ENCODE assay signal across 1 cellular context in the genomic region with DNA sequence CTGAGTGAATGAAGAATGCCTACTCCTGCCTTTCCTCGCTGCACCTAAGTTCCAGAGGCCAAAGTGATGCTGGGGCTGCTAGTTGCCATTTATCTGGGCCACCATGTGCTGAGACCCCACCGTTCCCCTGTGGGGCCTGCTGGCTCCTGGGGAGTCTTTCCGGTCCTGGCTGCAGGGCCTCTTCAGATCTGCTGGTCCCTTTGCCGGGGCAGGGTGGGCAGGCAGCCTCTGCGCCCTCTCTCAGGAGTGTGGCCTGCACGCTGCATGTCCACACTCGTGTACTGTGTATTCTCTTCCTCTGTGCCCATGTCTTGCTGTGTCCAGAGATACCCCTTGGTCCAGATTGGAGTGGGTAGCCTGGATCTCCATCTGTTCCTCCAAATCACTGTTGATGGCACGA.
TF ChIP-seq lines count a peak whose summit lies in the region.

No MANE protein-coding gene starts in this region.

TF ChIP-seq in H1, 55 proteins besides CTCF, POLR2A, EP300 and RAD21:
- TF ChIP-seq FOSL1 (IDR thresholded peaks at IDR 0.05; ENCODE audit: insufficient read depth, low read depth, low read length) (no peak), ZNF274 (IDR thresholded peaks at IDR 0.05; ENCODE audit: borderline replicate concordance, extremely low read depth, low read length) (no peak), CEBPB (IDR thresholded peaks at IDR 0.05; ENCODE audit: low read depth, low read length) (no peak), JUN (IDR thresholded peaks at IDR 0.05; ENCODE audit: low read depth, low read length) (no peak), SIX5 (IDR thresholded peaks at IDR 0.05; ENCODE audit: low read depth, low read length) (no peak), CHD1 (IDR thresholded peaks at IDR 0.05; ENCODE audit: low read depth, low read length) (no peak), GTF2F1 (IDR thresholded peaks at IDR 0.05; ENCODE audit: borderline replicate concordance, low read depth, low read length) (no peak), TAF7 (optimal IDR thresholded peaks at IDR 0.05; ENCODE audit: borderline replicate concordance, low read depth, low read length) (no peak), BRCA1 (IDR thresholded peaks at IDR 0.05; ENCODE audit: low read depth, low read length) (no peak), POLR2AphosphoS5 (IDR thresholded peaks at IDR 0.05; ENCODE audit: low read depth, low read length) (no peak), SP4 (IDR thresholded peaks at IDR 0.05; ENCODE audit: low read length) (no peak), HDAC2 (IDR thresholded peaks at IDR 0.05; ENCODE audit: borderline replicate concordance in 1 of 2, low read depth in 2 of 2, low read length in 2 of 2) (no peak), RBBP5 (IDR thresholded peaks at IDR 0.05; ENCODE audit: borderline replicate concordance, low read depth, low read length) (no peak), SP2 (IDR thresholded peaks at IDR 0.05; ENCODE audit: low read length) (no peak), NANOG (IDR thresholded peaks at IDR 0.05; ENCODE audit: insufficient read depth, low read depth, low read length, poor library complexity, severe bottlenecking) (no peak), CBX5 (IDR thresholded peaks at IDR 0.05; ENCODE audit: low read depth, low read length) (no peak), EZH2 (IDR thresholded peaks at IDR 0.05; ENCODE audit: low read depth, low read length, severe bottlenecking) (no peak), SUZ12 (IDR thresholded peaks at IDR 0.05; ENCODE audit: low read length) (no peak), CHD2 (IDR thresholded peaks at IDR 0.05; ENCODE audit: low read length) (no peak)
- TF ChIP-seq, protein P1, sequence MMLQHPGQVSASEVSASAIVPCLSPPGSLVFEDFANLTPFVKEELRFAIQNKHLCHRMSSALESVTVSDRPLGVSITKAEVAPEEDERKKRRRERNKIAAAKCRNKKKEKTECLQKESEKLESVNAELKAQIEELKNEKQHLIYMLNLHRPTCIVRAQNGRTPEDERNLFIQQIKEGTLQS (IDR thresholded peaks at IDR 0.05; ENCODE audit: insufficient read depth, low read depth, low read length): no peak
TF ChIP-seq in H1: peak in this region for 0.
